Comparison of ENCODE assay signal across 7 cellular contexts in the genomic region with DNA sequence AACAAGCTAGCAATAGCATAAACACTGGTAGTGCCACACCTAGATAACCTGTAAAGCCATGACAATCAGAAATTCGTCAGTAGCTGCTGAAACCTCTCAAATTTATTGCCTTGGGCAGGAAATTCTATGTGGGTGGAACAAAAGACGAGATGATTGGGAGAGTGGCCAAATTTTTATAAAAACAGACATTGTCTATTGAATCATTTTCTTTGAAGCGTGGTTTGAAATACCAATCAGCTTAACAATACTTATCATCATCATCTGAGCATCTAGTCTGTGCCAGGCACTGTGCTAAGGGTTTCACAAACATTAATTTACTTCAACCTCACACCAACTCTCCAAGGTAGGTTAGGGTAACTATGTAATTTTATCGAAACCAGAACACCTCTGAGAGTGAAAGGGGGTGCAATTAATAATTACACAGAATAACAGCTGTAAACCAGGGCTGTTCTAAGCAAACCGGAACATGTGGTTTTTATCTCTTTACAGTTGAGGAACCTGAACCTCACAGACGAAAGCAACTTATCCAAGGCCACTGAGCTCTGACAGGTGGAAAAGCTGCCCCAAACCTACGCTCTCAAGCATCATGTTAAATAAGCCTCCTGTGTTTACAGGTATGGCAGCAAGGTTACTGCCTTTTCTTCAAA. TPM values are rescaled to one million over a fixed set of nuclear protein-coding genes. Genes with fewer than 3 reads are reported as not detected.
DNase-seq lines count a peak whose midpoint lies in the region; ATAC-seq, FAIRE-seq and TF ChIP-seq lines count a peak whose summit lies in the region.

No MANE protein-coding gene starts in this region.

- intact Hi-C loops in posterior cingulate gyrus (cut with DNase I) = no loop called here

- peaks cover 0 to 3% of the 10 kb centered on the region in 2 donors for H3K4me1 ChIP-seq in small intestine (ENCODE audit: control insufficient read depth in 2 of 2, insufficient read depth in 1 of 2, low read depth in 1 of 2, low read length in 1 of 2)

- no peak overlapping the region for H3K4me3 ChIP-seq in bronchial epithelial cell (ENCODE audit: low read depth, low read length)
- H3K4me3 ChIP-seq in small intestine (ENCODE audit: low read depth in 1 of 2, low read length in 2 of 2) = no peak overlapping the region

- WGBS in small intestine, 3 donors = 8 to 36% (median 15%) methylated on average over 7 of the region's 7 CpGs

- peak overlapping the region; percentile 43 to 73 for H3K27ac ChIP-seq in small intestine (ENCODE audit: low read depth in 1 of 2, low read length in 1 of 2)

- peak; percentile 70 for ATAC-seq in GM18519 (IDR thresholded peaks at IDR 0.05; ENCODE audit: low FRiP score, unreplicated experiment)

- no peak for TF ChIP-seq CTCF in bronchial epithelial cell (IDR thresholded peaks at IDR 0.05; ENCODE audit: insufficient read depth, low read length, severe bottlenecking)

- H3K9me3 ChIP-seq in small intestine (ENCODE audit: control insufficient read depth, low read depth) = no peaks in the 10 kb centered on the region

- FAIRE-seq in bronchial epithelial cell (lab: Jason Lieb, UNC) (no peak), small intestine (lab: Jason Lieb, UNC) (no peak)

- DNase-seq in HCEC 1CT (peak; percentile 62), NAMALWA (ENCODE audit: low spot score) (peak; percentile 11), bronchial epithelial cell (ENCODE audit: low read depth) (peak; percentile 99), small intestine (peak; percentile 79), posterior cingulate gyrus (no peak), GM19240 (ENCODE audit: insufficient read length, low spot score) (no peak)

- H3K36me3 ChIP-seq in bronchial epithelial cell (ENCODE audit: control insufficient read depth, insufficient read depth, low read length) (no peaks in the 10 kb centered on the region), small intestine (ENCODE audit: control insufficient read depth in 2 of 2, insufficient read depth in 2 of 2, low read length in 2 of 2) (peaks cover 0 to 9% of the 10 kb centered on the region in 2 donors)

- no peaks in the 10 kb centered on the region for H3K27me3 ChIP-seq in bronchial epithelial cell (ENCODE audit: control insufficient read depth, insufficient read depth, low read length)
- H3K27me3 ChIP-seq in small intestine (ENCODE audit: control insufficient read depth in 2 of 2, insufficient read depth in 2 of 2, low read length in 2 of 2) = no peaks in the 10 kb centered on the region

RNA-seq across cellular contexts. Expression of a gene that starts 43.4 kb away (rescaled TPM):
- 6.3 and 12.5 TPM in 2 replicates for total RNA-seq in bronchial epithelial cell
- polyA plus RNA-seq in small intestine = 10 to 100 TPM; 11.3 to 26.4 (median 21.3) TPM

RNA-seq across cellular contexts. Expression of a gene that starts 51.8 kb away (rescaled TPM):
- 64.8 and 78.2 TPM in 2 replicates for total RNA-seq in bronchial epithelial cell
- polyA plus RNA-seq in small intestine = 10 to 100 TPM; 17.0 to 28.9 (median 19.9) TPM

Comparison
In these comparisons a context has a peak if more than half of its experiments do, and no peak if none do; other contexts are left out.
1. DNase-seq: peak in HCEC 1CT (single experiment), NAMALWA (single experiment), bronchial epithelial cell (single experiment) and small intestine (single experiment); none in posterior cingulate gyrus (0 of 10) and GM19240 (single experiment).